7 cellular contexts compared by ENCODE assay signal in the genomic region with DNA sequence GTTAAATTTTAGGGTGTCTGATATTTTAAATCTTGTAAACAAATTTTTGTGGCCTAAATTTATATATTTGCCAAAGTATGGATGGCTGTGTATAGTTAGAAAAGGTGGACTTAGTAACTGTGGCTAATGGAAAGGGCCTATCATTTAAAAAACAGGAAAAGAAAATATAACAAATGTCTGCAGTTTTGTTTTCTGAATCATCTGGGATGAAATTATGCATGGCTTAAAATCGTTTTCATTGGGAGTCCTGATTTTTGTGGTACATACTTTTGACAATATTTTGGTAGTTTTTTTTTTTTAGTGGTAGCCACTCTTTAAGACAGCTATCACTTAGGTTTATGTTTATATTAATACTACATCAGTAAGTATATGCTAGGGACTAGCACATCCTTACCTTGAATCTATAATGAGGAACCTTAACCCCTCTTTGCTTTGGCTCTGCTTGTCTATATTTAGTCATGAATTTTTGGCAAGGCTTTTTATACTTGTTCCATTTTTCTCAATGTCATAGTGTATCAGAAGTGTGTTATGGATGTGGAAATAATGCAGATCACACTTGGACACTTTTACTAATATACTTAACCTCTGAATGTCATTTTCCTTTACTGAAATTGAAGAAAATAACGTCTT. TPM values are rescaled to one million over a fixed set of nuclear protein-coding genes. Genes with fewer than 3 reads are reported as not detected.
DNase-seq lines count a peak whose midpoint lies in the region; ATAC-seq and TF ChIP-seq lines count a peak whose summit lies in the region.

No MANE protein-coding gene starts in this region.

- peaks cover 8% of the 10 kb centered on the region; the same call in 1 of the 2 replicates for H3K36me3 ChIP-seq in GM23248 (ENCODE audit: low read depth)
- no peaks in the 10 kb centered on the region for H3K36me3 ChIP-seq in smooth muscle cell (ENCODE audit: low read depth)

- in situ Hi-C loops in GM23248 (cut with MboI) = loop anchor here (10.0 kb wide), 1 partner anchor 252 kb away; no protein-coding TSS in a partner anchor

- peak overlapping the region; percentile 92 for H3K4me2 ChIP-seq in GM23248 (ENCODE audit: unreplicated experiment)
- peak overlapping the region; percentile 91 for H3K4me2 ChIP-seq in smooth muscle cell

- TF ChIP-seq CTCF in smooth muscle cell (IDR thresholded peaks at IDR 0.05; ENCODE audit: borderline replicate concordance, insufficient read depth, poor library complexity, severe bottlenecking) = no peak

- H3K4me1 ChIP-seq in GM23248 (ENCODE audit: insufficient read depth) = peaks cover 32% of the 10 kb centered on the region
- peaks cover 39% of the 10 kb centered on the region for H3K4me1 ChIP-seq in smooth muscle cell (ENCODE audit: low read depth)

- 2 to 4% methylated on average over 2 of the region's 2 CpGs for WGBS in GM23248 (ENCODE audit: low coverage in 1 of 2, low lambda C conversion rate in 2 of 2, missing lambda C conversion rate in 2 of 2), 2 experiments
- WGBS in smooth muscle cell (ENCODE audit: low lambda C conversion rate) = 32% methylated on average over 2 of the region's 2 CpGs

- H3K27ac ChIP-seq in GM23248 (peak overlapping the region; percentile 85), smooth muscle cell (ENCODE audit: low read depth) (peak overlapping the region; percentile 83)

- H3F3A ChIP-seq in GM23248 (ENCODE audit: insufficient read depth) (peaks cover 47% of the 10 kb centered on the region), smooth muscle cell (ENCODE audit: low read depth) (no peaks in the 10 kb centered on the region)

- peak overlapping the region; percentile 92 for H3K4me3 Mint-ChIP-seq in T-helper 17 cell

- H3K4me1 Mint-ChIP-seq in T-helper 17 cell = peaks cover 38% of the 10 kb centered on the region

- no peaks in the 10 kb centered on the region for H4K20me1 ChIP-seq in GM23248 (ENCODE audit: insufficient read depth)
- H4K20me1 ChIP-seq in smooth muscle cell (ENCODE audit: low read depth) = peaks cover 82% of the 10 kb centered on the region

- H2AFZ ChIP-seq in GM23248 (peak overlapping the region; percentile 54), smooth muscle cell (ENCODE audit: low read depth) (no peak overlapping the region)

- H3K9me3 ChIP-seq in GM23248 (ENCODE audit: low read depth) (no peaks in the 10 kb centered on the region), T-helper 17 cell (ENCODE audit: control insufficient read depth, low read length, poor library complexity, severe bottlenecking) (no peaks in the 10 kb centered on the region), smooth muscle cell (replicated peaks; ENCODE audit: low read depth) (no peaks in the 10 kb centered on the region)

- H3K79me2 ChIP-seq in GM23248 (ENCODE audit: insufficient read depth) (peaks cover 85% of the 10 kb centered on the region), smooth muscle cell (ENCODE audit: low read depth) (peaks cover 86% of the 10 kb centered on the region)

- H3K27ac Mint-ChIP-seq in T-helper 17 cell = peak overlapping the region; percentile 98

- no peaks in the 10 kb centered on the region for H3K27me3 ChIP-seq in GM23248 (replicated peaks; ENCODE audit: insufficient read depth)
- no peaks in the 10 kb centered on the region for H3K27me3 ChIP-seq in smooth muscle cell (ENCODE audit: low read depth)

- H3K36me3 Mint-ChIP-seq in T-helper 17 cell (ENCODE audit: low read depth) = peaks cover 2% of the 10 kb centered on the region

- no peaks in the 10 kb centered on the region for H3K27me3 Mint-ChIP-seq in T-helper 17 cell

- DNase-seq in GM23248 (peak; percentile 66), T-helper 17 cell (no peak), fibroblast of peridontal ligament (ENCODE audit: extremely low read depth) (peak; percentile 63), smooth muscle cell (lab: John Stamatoyannopoulos, UW; ENCODE audit: unreplicated experiment) (no peak), NCI-H774 (lab: John Stamatoyannopoulos, UW) (no peak)

- H3K9ac ChIP-seq in GM23248 = peak overlapping the region; percentile 94
- H3K9ac ChIP-seq in smooth muscle cell (ENCODE audit: low read depth) = peak overlapping the region; percentile 53

- ATAC-seq in T-helper 17 cell (no peak), GM21367 (IDR thresholded peaks at IDR 0.05; ENCODE audit: unreplicated experiment) (no peak), GM18909 (IDR thresholded peaks at IDR 0.05; ENCODE audit: poor library complexity, unreplicated experiment) (no peak)

- H3K9me2 ChIP-seq in GM23248 (ENCODE audit: insufficient read depth) = no peaks in the 10 kb centered on the region

- H3K4me3 ChIP-seq in GM23248 (peak overlapping the region; percentile 79), smooth muscle cell (peak overlapping the region; percentile 64)

RNA-seq across cellular contexts. Expression of a gene that starts 5.6 kb away (rescaled TPM):
- total RNA-seq in GM23248 (2014; rRNA removed; shearing (Covaris generic)) = 19.3 and 25.5 TPM in 2 replicates
- polyA plus RNA-seq in GM23248 (2016; fragmentation: Nextera tagmentation; extraction: Ambion mirVana) = 19.3 and 21.2 TPM in 2 replicates
- total RNA-seq in T-helper 17 cell = 100 to 1,000 TPM; 149 to 158 TPM
- 52.8 and 65.4 TPM in 2 replicates for total RNA-seq in smooth muscle cell
- 30.1 and 40.2 TPM in 2 replicates for polyA plus RNA-seq in smooth muscle cell

Comparison
In these comparisons a context has a peak if more than half of its experiments do, and no peak if none do; other contexts are left out.
1. DNase-seq: peak in GM23248 (single experiment) and fibroblast of peridontal ligament (single experiment); none in T-helper 17 cell (0 of 3), smooth muscle cell (single experiment) and NCI-H774 (single experiment).